In genomic region chr12:96258451-96258933, GRCh38 we compare ENCODE assay signal across 9 cellular contexts.
A peak's percentile ranks its signal among the peaks of the same experiment; 100 is the strongest.
DNase-seq lines count a peak whose midpoint lies in the region; ATAC-seq, FAIRE-seq and TF ChIP-seq lines count a peak whose summit lies in the region.
"Had no signal": no experiment of that assay in that cellular context is flagged by ENCODE, and none has a peak within 500 bp of the region (broad histone marks: within the 10 kb centered on the region; RNA-seq: fewer than 3 reads in every experiment).

No MANE protein-coding gene starts in this region.

- H3K27me3 ChIP-seq in endodermal cell (ENCODE audit: control insufficient read depth, insufficient read depth, low read length, poor library complexity, severe bottlenecking), result no peaks in the 10 kb centered on the region
- H3K27me3 ChIP-seq in pancreas, result no peaks in the 10 kb centered on the region

- ATAC-seq in pancreas (peak; percentile 79 to 81 (median 79)), HG03159 (IDR thresholded peaks at IDR 0.05; ENCODE audit: unreplicated experiment) (no peak)
- ATAC-seq: K562 had no signal

- H3K9me3 ChIP-seq in endodermal cell (ENCODE audit: control insufficient read depth, low read length) (no peaks in the 10 kb centered on the region), pancreas (no peaks in the 10 kb centered on the region)

- no peak for FAIRE-seq in pancreas (lab: Jason Lieb, UNC)

- H3K4me1 Mint-ChIP-seq in endodermal cell, result peaks cover 8% of the 10 kb centered on the region

- H3K27ac ChIP-seq in endodermal cell (ENCODE audit: low read depth, low read length) (peak overlapping the region; percentile 42), pancreas (peak overlapping the region; percentile 0 to 56 (median 41))

- H3K4me3 ChIP-seq in endodermal cell (ENCODE audit: low read length) (no peak overlapping the region), pancreas (no peak overlapping the region)
- H3K4me3 ChIP-seq: K562 had no signal

- H3K36me3 ChIP-seq in endodermal cell (ENCODE audit: control insufficient read depth, insufficient read depth, low read length) (peaks cover 53% of the 10 kb centered on the region), pancreas (no peaks in the 10 kb centered on the region)

- H3K9ac ChIP-seq in endodermal cell (ENCODE audit: extremely low read depth, low read length, poor library complexity, severe bottlenecking), result no peak overlapping the region

- TF ChIP-seq CTCF in endodermal cell (conservative IDR thresholded peaks at IDR 0.05) (no peak), pancreas (IDR thresholded peaks at IDR 0.05) (no peak)

- peaks cover 9% of the 10 kb centered on the region for H3K4me1 ChIP-seq in endodermal cell (ENCODE audit: control insufficient read depth, insufficient read depth, low read length)
- peaks cover 19 to 42% (median 21%) of the 10 kb centered on the region in 3 donors for H3K4me1 ChIP-seq in pancreas

- H3K9me3 Mint-ChIP-seq in endodermal cell, result no peaks in the 10 kb centered on the region

- no peak overlapping the region for H3K4me3 Mint-ChIP-seq in endodermal cell

- peaks cover 33% of the 10 kb centered on the region for H3K36me3 Mint-ChIP-seq in endodermal cell (ENCODE audit: low read depth)

- H3K27me3 Mint-ChIP-seq in endodermal cell (ENCODE audit: insufficient read depth), result no peaks in the 10 kb centered on the region

- DNase-seq in DMS153 (lab: John Stamatoyannopoulos, UW), result peak; percentile 72
- peak; percentile 80 to 93 for DNase-seq in NCI-H446 (lab: John Stamatoyannopoulos, UW)
- DNase-seq in endodermal cell, result peak; percentile 74
- peak in 5 of 6 donors; percentile 75 to 85 (median 79) for DNase-seq in pancreas
- no peak for DNase-seq in DMS114 treated with DMSO at 0.1 percent for 48 hours (lab: John Stamatoyannopoulos, UW; ENCODE audit: unreplicated experiment)
- DNase-seq in stimulated activated CD4-positive, alpha-beta T cell treated with anti-CD3 and anti-CD28 coated beads, Interleukin-4, amount 100 ng/mL, for 4 hours, result no peak
- DNase-seq in activated gamma-delta T cell treated with Interleukin-2 at 50 U/mL for 16 hours, result no peak

- 39 to 64% methylated on average over 3 to 6 of the region's 6 CpGs for WGBS in endodermal cell (ENCODE audit: insufficient coverage in 1 of 2, insufficient read length in 1 of 2), 2 experiments
- 30% methylated on average over 6 of the region's 6 CpGs for WGBS in pancreas, 2 donors

- H3K27ac Mint-ChIP-seq in endodermal cell, result peak overlapping the region; percentile 55

- intact Hi-C loops in pancreas (cut with DNase I), result no loop called here

Comparison
In these comparisons a context has a peak if more than half of its experiments do, and no peak if none do; other contexts are left out.
1. DNase-seq: peak in DMS153 (single experiment), NCI-H446 (2 of 2), endodermal cell (single experiment) and pancreas (5 of 6); none in DMS114 treated with DMSO at 0.1 percent for 48 hours (single experiment), stimulated activated CD4-positive, alpha-beta T cell treated with anti-CD3 and anti-CD28 coated beads, Interleukin-4, amount 100 ng/mL, for 4 hours (0 of 2) and activated gamma-delta T cell treated with Interleukin-2 at 50 U/mL for 16 hours (single experiment).